ENCODE assay signal across 4 cellular contexts in the genomic region with DNA sequence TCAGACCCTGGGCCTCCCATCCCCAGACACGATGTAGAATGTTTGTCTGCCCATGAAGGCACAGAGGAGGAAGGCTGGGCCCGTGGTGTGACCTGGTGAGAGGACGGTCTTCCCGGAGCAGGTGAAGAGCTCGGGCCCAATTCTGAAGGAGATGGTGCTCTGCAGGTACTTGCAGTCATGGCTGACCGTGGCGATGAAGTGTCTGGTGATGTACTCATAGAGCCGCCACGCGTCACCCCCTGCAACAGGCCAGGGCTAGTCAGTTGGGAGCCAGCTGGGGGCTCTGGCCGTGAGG.
"Had no signal": no experiment of that assay in that cellular context is flagged by ENCODE, and none has a peak within 500 bp of the region (broad histone marks: within the 10 kb centered on the region; RNA-seq: fewer than 3 reads in every experiment).

No MANE protein-coding gene starts in this region.

- H3K4me3 ChIP-seq: GM23338 had no signal

- H3K4me2 ChIP-seq: GM23338 had no signal

- H3K9me3 Mint-ChIP-seq: H9, IgD-negative memory B cell had no signal

- ATAC-seq: GM23338 had no signal

- H3K4me1 Mint-ChIP-seq: GM23338, H9, IgD-negative memory B cell had no signal

- H2AFZ ChIP-seq: GM23338 had no signal

- H3K4me3 Mint-ChIP-seq: GM23338, H9, IgD-negative memory B cell had no signal

- H3K27me3 Mint-ChIP-seq: IgD-negative memory B cell had no signal

- DNase-seq: H9, KG1 had no signal

- H3K27ac Mint-ChIP-seq: GM23338, IgD-negative memory B cell had no signal
